In genomic region chr7:153518201-153518984, GRCh38 we compare ENCODE assay signal across 20 cellular contexts.
"Had no signal": no experiment of that assay in that cellular context is flagged by ENCODE, and none has a peak within 500 bp of the region (broad histone marks: within the 10 kb centered on the region; RNA-seq: fewer than 3 reads in every experiment).

No MANE protein-coding gene starts in this region.

- H3K9ac ChIP-seq: parathyroid adenoma had no signal

- H3K79me2 ChIP-seq: parathyroid adenoma had no signal

- ATAC-seq: gastrocnemius medialis; left cardiac atrium; lower lobe of right lung; sciatic nerve; stimulated activated memory B cell treated with anti-CD40 and anti-IgM and Interleukin-4, amounts not matched to agents 10 μg/mL and 1 μg/mL and 100 μg/mL, for 72 hours had no signal

- DNase-seq: erythroblast; gastrocnemius medialis; immature natural killer cell; kidney; left cardiac atrium; left ventricle myocardium inferior; lower lobe of right lung; mesenchymal stem cell; naive B cell; occipital lobe; spleen; stimulated activated CD4-positive, alpha-beta T cell treated with anti-CD3 and anti-CD28 coated beads, Interleukin-15, amount 100 ng/mL, for 24 hours; stimulated activated CD4-positive, alpha-beta T cell treated with anti-CD3 and anti-CD28 coated beads, Interleukin-1b, Interleukin-23, amount 100 ng/mL, for 48 hours; stimulated activated CD4-positive, alpha-beta T cell treated with anti-CD3 and anti-CD28 coated beads, Interleukin-4, amount 100 ng/mL, for 24 hours; testis had no signal

- H3K27me3 ChIP-seq: gastrocnemius medialis, spleen, testis, tibial nerve had no signal

- H3K36me3 ChIP-seq: gastrocnemius medialis, left ventricle myocardium inferior, lower lobe of right lung, prostate gland, spleen, tibial nerve had no signal

- H3K4me3 ChIP-seq: gastrocnemius medialis, left ventricle myocardium inferior, lower lobe of right lung, prostate gland, spleen, testis, tibial nerve had no signal

- H2AFZ ChIP-seq: parathyroid adenoma had no signal

- H3K4me1 ChIP-seq: gastrocnemius medialis, lower lobe of right lung, parathyroid adenoma, prostate gland, spleen, tibial nerve had no signal

- FAIRE-seq: kidney had no signal

- H3K27ac ChIP-seq: gastrocnemius medialis, left ventricle myocardium inferior, lower lobe of right lung, parathyroid adenoma, prostate gland, spleen, testis, tibial nerve had no signal

- H3K9me3 ChIP-seq: gastrocnemius medialis, lower lobe of right lung, prostate gland, testis had no signal
